Comparison of ENCODE assay signal across 1 cellular context in the genomic region with DNA sequence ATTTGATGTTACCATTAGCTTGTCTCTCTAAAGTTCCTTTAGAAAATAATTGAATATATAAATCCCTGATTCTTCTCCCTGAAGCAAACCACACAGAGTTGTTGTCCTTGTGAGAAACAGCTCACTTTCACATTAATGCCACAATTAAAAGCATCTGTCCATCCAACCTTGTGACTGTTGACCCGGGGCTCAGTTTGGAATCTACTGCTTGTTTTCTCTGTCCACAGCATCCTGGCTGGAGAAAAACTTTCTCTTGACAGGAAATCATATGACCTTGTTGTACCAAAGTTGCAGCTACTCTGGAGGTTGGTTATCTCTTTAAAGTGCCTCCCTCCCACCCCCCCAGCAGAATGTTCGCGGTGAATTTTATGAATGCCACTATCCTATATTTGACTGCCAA.
TF ChIP-seq lines count a peak whose summit lies in the region.

No MANE protein-coding gene starts in this region.

TF ChIP-seq in HEK293T, 16 proteins besides CTCF, POLR2A, EP300 and RAD21 (continued from another document):
- TF ChIP-seq SP1 (IDR thresholded peaks at IDR 0.05), result no peak
- no peak for TF ChIP-seq ELF4 (IDR thresholded peaks at IDR 0.05)
- TF ChIP-seq, protein P1, sequence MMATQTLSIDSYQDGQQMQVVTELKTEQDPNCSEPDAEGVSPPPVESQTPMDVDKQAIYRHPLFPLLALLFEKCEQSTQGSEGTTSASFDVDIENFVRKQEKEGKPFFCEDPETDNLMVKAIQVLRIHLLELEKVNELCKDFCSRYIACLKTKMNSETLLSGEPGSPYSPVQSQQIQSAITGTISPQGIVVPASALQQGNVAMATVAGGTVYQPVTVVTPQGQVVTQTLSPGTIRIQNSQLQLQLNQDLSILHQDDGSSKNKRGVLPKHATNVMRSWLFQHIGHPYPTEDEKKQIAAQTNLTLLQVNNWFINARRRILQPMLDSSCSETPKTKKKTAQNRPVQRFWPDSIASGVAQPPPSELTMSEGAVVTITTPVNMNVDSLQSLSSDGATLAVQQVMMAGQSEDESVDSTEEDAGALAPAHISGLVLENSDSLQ (IDR thresholded peaks at IDR 0.05), result no peak
- TF ChIP-seq ARNT (IDR thresholded peaks at IDR 0.05), result no peak
- TF ChIP-seq FOXK2 (IDR thresholded peaks at IDR 0.05), result no peak
- no peak for TF ChIP-seq FOXM1 (IDR thresholded peaks at IDR 0.05; ENCODE audit: borderline replicate concordance)
- no peak for TF ChIP-seq LEF1 (IDR thresholded peaks at IDR 0.05; ENCODE audit: borderline replicate concordance)
- TF ChIP-seq TARDBP (IDR thresholded peaks at IDR 0.05), result no peak
- TF ChIP-seq ZNF384 (IDR thresholded peaks at IDR 0.05), result no peak
- TF ChIP-seq BHLHE40 (IDR thresholded peaks at IDR 0.05; ENCODE audit: borderline replicate concordance), result no peak
- no peak for TF ChIP-seq NFRKB (IDR thresholded peaks at IDR 0.05)
- TF ChIP-seq FOXA1 (IDR thresholded peaks at IDR 0.05), result no peak
- TF ChIP-seq L3MBTL2 (conservative IDR thresholded peaks at IDR 0.05), result no peak
